Comparison of ENCODE assay signal across 11 cellular contexts in genomic region chr10:91385686-91386085, GRCh38.
"Had no signal": no experiment of that assay in that cellular context is flagged by ENCODE, and none has a peak within 500 bp of the region (broad histone marks: within the 10 kb centered on the region; RNA-seq: fewer than 3 reads in every experiment).

No MANE protein-coding gene starts in this region.

- H3K9ac ChIP-seq: GM23248 had no signal

- H2AFZ ChIP-seq: GM23248, GM23338 had no signal

- H3K4me2 ChIP-seq: GM23338 had no signal

- ATAC-seq: GM23338, HCT116 had no signal

- H3K36me3 ChIP-seq: HAP-1 had no signal

- H3K27ac ChIP-seq: GM23248 had no signal

- FAIRE-seq: H1, H54 had no signal

- H3K4me3 ChIP-seq: GM23248, GM23338, HAP-1 had no signal

- DNase-seq: GM23248, GOT3, H7, H9, HCEC 1CT, HFFc6 had no signal

- H3K9me3 ChIP-seq: HAP-1 had no signal
